ENCODE assay signal across 1 cellular context in the genomic region with DNA sequence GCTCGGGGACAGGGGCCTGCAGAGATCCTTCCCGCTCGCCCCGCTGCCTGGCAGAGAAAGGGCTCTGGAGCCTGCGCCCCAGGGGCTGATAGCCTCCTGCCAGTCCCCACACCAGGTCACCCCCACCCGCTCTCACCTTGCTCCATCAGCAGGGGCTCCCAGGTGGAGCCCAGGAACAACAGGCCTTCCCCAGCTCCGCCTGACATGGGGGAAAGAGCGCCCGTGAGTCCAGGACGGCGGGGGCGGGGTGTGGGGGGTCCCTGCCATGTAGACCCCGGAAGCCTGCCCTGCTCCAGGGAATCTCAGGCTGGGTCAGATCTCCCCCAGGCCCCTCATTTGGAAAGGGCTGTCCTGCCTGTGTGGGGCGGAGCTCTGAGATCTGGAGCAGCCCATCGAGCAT.
TF ChIP-seq lines count a peak whose summit lies in the region.

No MANE protein-coding gene starts in this region.

TF ChIP-seq in GM23338, 12 proteins besides CTCF, POLR2A, EP300 and RAD21 (continued from another document):
- TF ChIP-seq, protein P1, sequence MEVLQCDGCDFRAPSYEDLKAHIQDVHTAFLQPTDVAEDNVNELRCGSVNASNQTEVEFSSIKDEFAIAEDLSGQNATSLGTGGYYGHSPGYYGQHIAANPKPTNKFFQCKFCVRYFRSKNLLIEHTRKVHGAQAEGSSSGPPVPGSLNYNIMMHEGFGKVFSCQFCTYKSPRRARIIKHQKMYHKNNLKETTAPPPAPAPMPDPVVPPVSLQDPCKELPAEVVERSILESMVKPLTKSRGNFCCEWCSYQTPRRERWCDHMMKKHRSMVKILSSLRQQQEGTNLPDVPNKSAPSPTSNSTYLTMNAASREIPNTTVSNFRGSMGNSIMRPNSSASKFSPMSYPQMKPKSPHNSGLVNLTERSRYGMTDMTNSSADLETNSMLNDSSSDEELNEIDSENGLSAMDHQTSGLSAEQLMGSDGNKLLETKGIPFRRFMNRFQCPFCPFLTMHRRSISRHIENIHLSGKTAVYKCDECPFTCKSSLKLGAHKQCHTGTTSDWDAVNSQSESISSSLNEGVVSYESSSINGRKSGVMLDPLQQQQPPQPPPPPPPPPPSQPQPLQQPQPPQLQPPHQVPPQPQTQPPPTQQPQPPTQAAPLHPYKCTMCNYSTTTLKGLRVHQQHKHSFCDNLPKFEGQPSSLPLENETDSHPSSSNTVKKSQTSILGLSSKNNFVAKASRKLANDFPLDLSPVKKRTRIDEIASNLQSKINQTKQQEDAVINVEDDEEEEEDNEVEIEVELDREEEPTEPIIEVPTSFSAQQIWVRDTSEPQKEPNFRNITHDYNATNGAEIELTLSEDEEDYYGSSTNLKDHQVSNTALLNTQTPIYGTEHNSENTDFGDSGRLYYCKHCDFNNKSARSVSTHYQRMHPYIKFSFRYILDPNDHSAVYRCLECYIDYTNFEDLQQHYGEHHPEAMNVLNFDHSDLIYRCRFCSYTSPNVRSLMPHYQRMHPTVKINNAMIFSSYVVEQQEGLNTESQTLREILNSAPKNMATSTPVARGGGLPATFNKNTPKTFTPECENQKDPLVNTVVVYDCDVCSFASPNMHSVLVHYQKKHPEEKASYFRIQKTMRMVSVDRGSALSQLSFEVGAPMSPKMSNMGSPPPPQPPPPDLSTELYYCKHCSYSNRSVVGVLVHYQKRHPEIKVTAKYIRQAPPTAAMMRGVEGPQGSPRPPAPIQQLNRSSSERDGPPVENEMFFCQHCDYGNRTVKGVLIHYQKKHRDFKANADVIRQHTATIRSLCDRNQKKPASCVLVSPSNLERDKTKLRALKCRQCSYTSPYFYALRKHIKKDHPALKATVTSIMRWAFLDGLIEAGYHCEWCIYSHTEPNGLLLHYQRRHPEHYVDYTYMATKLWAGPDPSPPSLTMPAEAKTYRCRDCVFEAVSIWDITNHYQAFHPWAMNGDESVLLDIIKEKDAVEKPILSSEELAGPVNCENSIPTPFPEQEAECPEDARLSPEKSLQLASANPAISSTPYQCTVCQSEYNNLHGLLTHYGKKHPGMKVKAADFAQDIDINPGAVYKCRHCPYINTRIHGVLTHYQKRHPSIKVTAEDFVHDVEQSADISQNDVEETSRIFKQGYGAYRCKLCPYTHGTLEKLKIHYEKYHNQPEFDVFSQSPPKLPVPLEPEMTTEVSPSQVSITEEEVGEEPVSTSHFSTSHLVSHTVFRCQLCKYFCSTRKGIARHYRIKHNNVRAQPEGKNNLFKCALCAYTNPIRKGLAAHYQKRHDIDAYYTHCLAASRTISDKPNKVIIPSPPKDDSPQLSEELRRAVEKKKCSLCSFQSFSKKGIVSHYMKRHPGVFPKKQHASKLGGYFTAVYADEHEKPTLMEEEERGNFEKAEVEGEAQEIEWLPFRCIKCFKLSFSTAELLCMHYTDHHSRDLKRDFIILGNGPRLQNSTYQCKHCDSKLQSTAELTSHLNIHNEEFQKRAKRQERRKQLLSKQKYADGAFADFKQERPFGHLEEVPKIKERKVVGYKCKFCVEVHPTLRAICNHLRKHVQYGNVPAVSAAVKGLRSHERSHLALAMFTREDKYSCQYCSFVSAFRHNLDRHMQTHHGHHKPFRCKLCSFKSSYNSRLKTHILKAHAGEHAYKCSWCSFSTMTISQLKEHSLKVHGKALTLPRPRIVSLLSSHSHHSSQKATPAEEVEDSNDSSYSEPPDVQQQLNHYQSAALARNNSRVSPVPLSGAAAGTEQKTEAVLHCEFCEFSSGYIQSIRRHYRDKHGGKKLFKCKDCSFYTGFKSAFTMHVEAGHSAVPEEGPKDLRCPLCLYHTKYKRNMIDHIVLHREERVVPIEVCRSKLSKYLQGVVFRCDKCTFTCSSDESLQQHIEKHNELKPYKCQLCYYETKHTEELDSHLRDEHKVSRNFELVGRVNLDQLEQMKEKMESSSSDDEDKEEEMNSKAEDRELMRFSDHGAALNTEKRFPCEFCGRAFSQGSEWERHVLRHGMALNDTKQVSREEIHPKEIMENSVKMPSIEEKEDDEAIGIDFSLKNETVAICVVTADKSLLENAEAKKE (CRISPR knock-in tag; IDR thresholded peaks at IDR 0.05) = no peak
- TF ChIP-seq REST (IDR thresholded peaks at IDR 0.05; ENCODE audit: unreplicated experiment) (no peak), CREB1 (CRISPR knock-in tag; IDR thresholded peaks at IDR 0.05; ENCODE audit: low read depth) (no peak), EZH2 (IDR thresholded peaks at IDR 0.05; ENCODE audit: low read depth, unreplicated experiment) (no peak), ZNF114 (CRISPR knock-in tag; IDR thresholded peaks at IDR 0.05) (no peak)
